In the genomic region with DNA sequence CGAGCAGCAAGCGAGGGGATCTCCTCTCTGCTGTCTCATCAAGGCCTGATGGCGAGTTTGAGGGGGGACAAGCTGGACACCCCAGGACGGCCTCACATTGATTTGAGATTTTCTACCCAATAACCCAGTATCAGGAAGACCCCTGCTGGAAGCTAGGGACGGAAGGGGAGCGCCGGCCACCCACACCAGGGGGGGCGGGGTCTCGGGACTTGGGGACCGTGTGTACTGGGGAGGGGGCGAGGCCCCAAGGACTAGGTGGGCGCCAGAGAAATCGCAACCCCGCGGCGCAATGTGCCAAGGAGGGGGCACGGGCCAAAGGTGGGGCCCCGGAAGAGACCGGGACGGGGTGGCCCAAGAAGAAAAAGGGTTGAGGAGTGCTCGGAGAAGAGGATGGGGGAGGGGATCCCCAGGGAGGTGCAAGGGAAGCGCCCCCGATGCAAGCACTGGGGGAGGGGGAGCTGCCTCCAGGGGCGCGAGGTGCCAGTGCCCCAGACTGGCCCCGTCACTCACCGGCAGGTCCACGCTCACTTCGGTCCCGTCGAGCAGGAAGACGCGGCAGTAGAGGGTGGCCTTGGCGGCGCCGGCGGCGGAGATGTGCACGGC, we compare ENCODE assay signal across 8 cellular contexts. TPM values are rescaled to one million over a fixed set of nuclear protein-coding genes. Genes with fewer than 3 reads are reported as not detected.
DNase-seq lines count a peak whose midpoint lies in the region; ATAC-seq and TF ChIP-seq lines count a peak whose summit lies in the region.

No MANE protein-coding gene starts in this region.

- no TSS peak for BruUV-seq in A673 (replicated peaks; lab: Mats Ljungman, UMichigan)

- no peak overlapping the region for H3K27ac Mint-ChIP-seq in activated T-helper 17 cell treated with anti-CD3 and anti-CD28 coated beads, Interleukin-2, amount 50 U/mL, for 72 hours
- no peak overlapping the region for H3K27ac Mint-ChIP-seq in immature natural killer cell

- no peaks in the 10 kb centered on the region for H3K4me1 Mint-ChIP-seq in activated T-helper 17 cell treated with anti-CD3 and anti-CD28 coated beads, Interleukin-2, amount 50 U/mL, for 72 hours
- H3K4me1 Mint-ChIP-seq in immature natural killer cell = peaks cover 3 to 6% of the 10 kb centered on the region in 2 donors

- no peaks in the 10 kb centered on the region for H3K9me3 ChIP-seq in subcutaneous abdominal adipose tissue (ENCODE audit: control insufficient read depth in 5 of 5, low read length in 5 of 5)
- no peaks in the 10 kb centered on the region for H3K9me3 ChIP-seq in A673 (ENCODE audit: low read depth, low read length, poor library complexity, severe bottlenecking)

- POLR2A ChIA-PET in A673 (lab: Charles Lee; ENCODE audit: low non-redundant PET) = no interaction called here

- peaks cover 0 to 33% (median 9%) of the 10 kb centered on the region in 5 donors for H3K27me3 ChIP-seq in subcutaneous abdominal adipose tissue (ENCODE audit: control insufficient read depth in 5 of 5, insufficient read depth in 4 of 5, low read length in 5 of 5)
- peaks cover 81% of the 10 kb centered on the region for H3K27me3 ChIP-seq in A673 (replicated peaks; ENCODE audit: insufficient read depth, low read depth, low read length, poor library complexity)

- no peak for TF ChIP-seq CTCF in A673 (conservative IDR thresholded peaks at IDR 0.05; ENCODE audit: low read depth, low read length)

- H3K4me3 ChIP-seq in subcutaneous abdominal adipose tissue (ENCODE audit: low read depth in 1 of 5, low read length in 5 of 5) (peak overlapping the region; percentile 51 to 83 (median 71)), A673 (ENCODE audit: low read depth, low read length, poor library complexity, severe bottlenecking) (no peak overlapping the region)

- no peaks in the 10 kb centered on the region for H3K36me3 Mint-ChIP-seq in activated T-helper 17 cell treated with anti-CD3 and anti-CD28 coated beads, Interleukin-2, amount 50 U/mL, for 72 hours (ENCODE audit: low read depth)
- peaks cover 0 to 4% (median 0%) of the 10 kb centered on the region in 3 donors for H3K36me3 Mint-ChIP-seq in immature natural killer cell

- H3K4me3 Mint-ChIP-seq in activated T-helper 17 cell treated with anti-CD3 and anti-CD28 coated beads, Interleukin-2, amount 50 U/mL, for 72 hours = peak overlapping the region; percentile 59
- H3K4me3 Mint-ChIP-seq in immature natural killer cell = peak overlapping the region; percentile 33 to 66 (median 51)

- DNase-seq in DMS 273 (lab: John Stamatoyannopoulos, UW; ENCODE audit: unreplicated experiment) (peak; percentile 70), DMS 273 treated with DMSO at 0.1 percent for 48 hours (lab: John Stamatoyannopoulos, UW) (no peak), immature natural killer cell (no peak), pons (ENCODE audit: low spot score) (no peak), A673 (ENCODE audit: low spot score) (no peak)

- intact Hi-C loops in A673 (cut with micrococcal nuclease; ENCODE audit: unreplicated experiment) = loop anchor here (5.0 kb wide), 1 partner anchor 77 kb away; no protein-coding TSS in a partner anchor

- no peaks in the 10 kb centered on the region for H3K9me3 Mint-ChIP-seq in activated T-helper 17 cell treated with anti-CD3 and anti-CD28 coated beads, Interleukin-2, amount 50 U/mL, for 72 hours
- H3K9me3 Mint-ChIP-seq in immature natural killer cell = peaks cover 0 to 2% (median 0%) of the 10 kb centered on the region in 6 donors

- H3K36me3 ChIP-seq in subcutaneous abdominal adipose tissue (ENCODE audit: control insufficient read depth in 5 of 5, insufficient read depth in 5 of 5, low read length in 5 of 5) (no peaks in the 10 kb centered on the region), A673 (ENCODE audit: insufficient read depth, low read length, poor library complexity, severe bottlenecking) (no peaks in the 10 kb centered on the region)

- peak overlapping the region in 3 of 5 donors; percentile 7 to 79 (median 66) for H3K9ac ChIP-seq in subcutaneous abdominal adipose tissue (ENCODE audit: low read length in 5 of 5)

- peak; percentile 6 for ATAC-seq in HG03095 (IDR thresholded peaks at IDR 0.05; ENCODE audit: unreplicated experiment)
- no peak for ATAC-seq in activated T-helper 17 cell treated with anti-CD3 and anti-CD28 coated beads, Interleukin-2, amount 50 U/mL, for 72 hours (replicated peaks)

- CTCF ChIA-PET in A673 (lab: Charles Lee) = no interaction called here

- H3K4me1 ChIP-seq in subcutaneous abdominal adipose tissue (ENCODE audit: control insufficient read depth in 5 of 5, insufficient read depth in 5 of 5, low read length in 5 of 5) (peaks cover 4 to 55% (median 45%) of the 10 kb centered on the region in 5 donors), A673 (ENCODE audit: insufficient read depth, low read length, poor library complexity, severe bottlenecking) (no peaks in the 10 kb centered on the region)

- peak overlapping the region; percentile 82 for H3K27ac ChIP-seq in subcutaneous abdominal adipose tissue (ENCODE audit: low read depth, low read length)
- H3K27ac ChIP-seq in A673 (ENCODE audit: low read depth, low read length, poor library complexity, severe bottlenecking) = no peak overlapping the region

- H3K27me3 Mint-ChIP-seq in activated T-helper 17 cell treated with anti-CD3 and anti-CD28 coated beads, Interleukin-2, amount 50 U/mL, for 72 hours = peaks cover 62% of the 10 kb centered on the region
- peaks cover 9 to 17% (median 14%) of the 10 kb centered on the region in 3 donors for H3K27me3 Mint-ChIP-seq in immature natural killer cell (ENCODE audit: low read depth in 3 of 3)

RNA-seq across cellular contexts. Expression of a gene that starts 1.1 kb away (rescaled TPM):
- under 1 TPM; 0.06 to 0.77 TPM for total RNA-seq in activated T-helper 17 cell treated with anti-CD3 and anti-CD28 coated beads, Interleukin-2, amount 50 U/mL, for 72 hours
- not detected for polyA plus RNA-seq in immature natural killer cell
- total RNA-seq in A673 (2021) = 0.07 TPM in 1 of 2 replicates, not detected in the other
